ENCODE assay signal across 32 cellular contexts in genomic region chr22:33983558-33983957, GRCh38.
"Had no signal": no experiment of that assay in that cellular context is flagged by ENCODE, and none has a peak within 500 bp of the region (broad histone marks: within the 10 kb centered on the region; RNA-seq: fewer than 3 reads in every experiment).

No MANE protein-coding gene starts in this region.

- DNase-seq: activated CD4-positive, alpha-beta memory T cell treated with anti-CD3 and anti-CD28 coated beads, Interleukin-2, amount 10 ng/mL, durations not matched to agents 7 days and 5 days; activated CD4-positive, alpha-beta T cell treated with anti-CD3 and anti-CD28 coated beads for 1 hour; activated CD4-positive, alpha-beta T cell treated with anti-CD3 and anti-CD28 coated beads for 36 hours; activated CD4-positive, alpha-beta T cell treated with anti-CD3 and anti-CD28 coated beads for 48 hours; activated CD4-positive, alpha-beta T cell treated with anti-CD3 and anti-CD28 coated beads, Interleukin-2, amount 10 ng/mL, durations not matched to agents 7 days and 5 days; activated CD4-positive, alpha-beta T cell treated with anti-CD3 and anti-CD28 coated beads, Interleukin-2, amount 50 U/mL, for 48 hours; activated CD4-positive, CD25-positive, alpha-beta regulatory T cell; activated CD8-positive, alpha-beta memory T cell treated with anti-CD3 and anti-CD28 coated beads for 24 hours; activated CD8-positive, alpha-beta memory T cell treated with anti-CD3 and anti-CD28 coated beads, Interleukin-2, amount 10 ng/mL, durations not matched to agents 7 days and 5 days; activated CD8-positive, alpha-beta memory T cell treated with anti-CD3 and anti-CD28 coated beads, Interleukin-2, amount 50 U/mL, for 48 hours; activated CD8-positive, alpha-beta T cell treated with anti-CD3 and anti-CD28 coated beads, Interleukin-2, amount 10 ng/mL, durations not matched to agents 7 days and 5 days; activated effector memory CD4-positive, alpha-beta T cell treated with Interleukin-2 at 50 U/mL for 16 hours; activated gamma-delta T cell; activated naive CD4-positive, alpha-beta T cell treated with anti-CD3 and anti-CD28 coated beads, Interleukin-2, amount 10 ng/mL, durations not matched to agents 7 days and 5 days; activated naive CD4-positive, alpha-beta T cell treated with Interleukin-2 at 50 U/mL for 16 hours; activated naive CD8-positive, alpha-beta T cell treated with anti-CD3 and anti-CD28 coated beads, Interleukin-2, amount 10 ng/mL, durations not matched to agents 7 days and 5 days; activated naive CD8-positive, alpha-beta T cell treated with anti-CD3 and anti-CD28 coated beads, Interleukin-2, amount 50 U/mL, for 24 hours; activated T-cell treated with anti-CD3 and anti-CD28 coated beads, Interleukin-2, amount 50 U/mL, for 24 hours; activated T-cell treated with anti-CD3 and anti-CD28 coated beads, Interleukin-2, amount 50 U/mL, for 48 hours; amygdala; anterior cingulate cortex; caudate nucleus; cerebellar nuclear complex; T-helper 1 cell; T-helper 2 cell; T-helper 9 cell; WERI-Rb-1 had no signal

- H3K36me3 ChIP-seq: ascending aorta, cardiac muscle cell, WERI-Rb-1 had no signal

- H3K4me1 ChIP-seq: ascending aorta had no signal

- H3K9me3 ChIP-seq: ascending aorta had no signal

- H3K27ac ChIP-seq: ascending aorta, cardiac muscle cell, WERI-Rb-1 had no signal

- FAIRE-seq: bronchial epithelial cell had no signal

- ATAC-seq: activated CD4-positive, alpha-beta T cell treated with anti-CD3 and anti-CD28 coated beads for 36 hours; activated CD4-positive, CD25-positive, alpha-beta regulatory T cell treated with anti-CD3 and anti-CD28 coated beads, Interleukin-2, amount 50 U/mL, for 24 hours; activated CD8-positive, alpha-beta memory T cell treated with anti-CD3 and anti-CD28 coated beads, Interleukin-2, amount 10 ng/mL, durations not matched to agents 7 days and 5 days; activated CD8-positive, alpha-beta T cell treated with anti-CD3 and anti-CD28 coated beads, Interleukin-2, amount 10 ng/mL, durations not matched to agents 7 days and 5 days; activated naive CD8-positive, alpha-beta T cell treated with anti-CD3 and anti-CD28 coated beads, Interleukin-2, amount 50 U/mL, for 24 hours; WTC11 had no signal

- H3K4me3 ChIP-seq: ascending aorta, cardiac muscle cell had no signal

- H3K27me3 ChIP-seq: ascending aorta, cardiac muscle cell had no signal
